ENCODE assay signal across 1 cellular context in the genomic region with DNA sequence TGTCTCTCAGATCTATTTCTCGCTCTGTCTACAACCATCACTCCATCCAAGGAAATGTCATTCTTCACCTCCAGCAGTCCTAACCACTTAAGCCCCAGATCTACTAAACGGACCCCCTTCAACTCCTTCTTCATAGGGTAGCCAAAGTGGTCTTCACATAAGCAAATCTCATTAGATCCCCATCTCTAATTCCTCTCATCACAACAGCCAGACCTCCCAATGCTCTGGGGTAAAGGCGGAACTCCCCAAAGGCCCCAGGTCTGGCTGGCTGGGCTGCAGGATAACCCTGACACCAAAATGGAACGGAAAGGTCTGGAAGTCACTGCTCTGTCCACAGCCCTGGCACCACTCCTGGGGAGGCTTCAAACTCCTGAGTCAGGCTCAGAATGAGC.
TF ChIP-seq lines count a peak whose summit lies in the region.

No MANE protein-coding gene starts in this region.

TF ChIP-seq in H1, 55 proteins besides CTCF, POLR2A, EP300 and RAD21:
- no peak for TF ChIP-seq POU5F1 (IDR thresholded peaks at IDR 0.05; ENCODE audit: low read depth, low read length)
- TF ChIP-seq MAFK (IDR thresholded peaks at IDR 0.05; ENCODE audit: low read depth, low read length): peak; percentile 32; the same call in 1 of the 2 replicates
